ENCODE assay signal across 23 cellular contexts in genomic region chr5:149039501-149039900, GRCh38. TPM values are rescaled to one million over a fixed set of nuclear protein-coding genes. Genes with fewer than 3 reads are reported as not detected.
DNase-seq lines count a peak whose midpoint lies in the region; TF ChIP-seq lines count a peak whose summit lies in the region.
"Had no signal": no experiment of that assay in that cellular context is flagged by ENCODE, and none has a peak within 500 bp of the region (broad histone marks: within the 10 kb centered on the region; RNA-seq: fewer than 3 reads in every experiment).

No MANE protein-coding gene starts in this region.

- DNase-seq in NOMO-1 (lab: John Stamatoyannopoulos, UW; ENCODE audit: unreplicated experiment in 2 of 2) (peak; percentile 66 to 91), dermis blood vessel endothelial cell (peak; percentile 55), NCI-H2029 treated with DMSO at 0.1 percent for 48 hours (lab: John Stamatoyannopoulos, UW) (no peak), activated gamma-delta T cell (lab: John Stamatoyannopoulos, UW) (no peak), KG1 (lab: John Stamatoyannopoulos, UW) (no peak)
- DNase-seq: activated CD4-positive, CD25-positive, alpha-beta regulatory T cell treated with anti-CD3 and anti-CD28 coated beads, Interleukin-2, amount 50 U/mL, for 72 hours; activated CD8-positive, alpha-beta T cell treated with anti-CD3 and anti-CD28 coated beads for 36 hours; activated naive CD8-positive, alpha-beta T cell treated with anti-CD3 and anti-CD28 coated beads for 36 hours; CD4-positive, alpha-beta memory T cell; central memory CD4-positive, alpha-beta T cell; EL; HCEC 1CT; NCI-H1694; NCI-H2171 treated with DMSO at 0.1 percent for 48 hours; NCI-H524; spleen; stimulated activated CD4-positive, alpha-beta T cell treated with anti-CD3 and anti-CD28 coated beads, Interleukin-4, amount 100 ng/mL, for 24 hours; T-helper 17 cell; upper lobe of right lung had no signal

- H3K4me3 ChIP-seq in skeletal muscle tissue (ENCODE audit: low read length in 3 of 3), result no peak overlapping the region
- H3K4me3 ChIP-seq: lung, spleen, suprapubic skin, upper lobe of right lung had no signal

- H3K9me3 ChIP-seq in skeletal muscle tissue (ENCODE audit: control insufficient read depth in 3 of 3, low read length in 3 of 3), result no peaks in the 10 kb centered on the region
- H3K9me3 ChIP-seq: spleen, suprapubic skin, upper lobe of right lung had no signal

- no peaks in the 10 kb centered on the region for H3K36me3 ChIP-seq in skeletal muscle tissue (ENCODE audit: control insufficient read depth in 3 of 3, insufficient read depth in 3 of 3, low read length in 3 of 3)
- H3K36me3 ChIP-seq: spleen, suprapubic skin, upper lobe of right lung had no signal

- no peak for TF ChIP-seq RAD21 in Ishikawa (IDR thresholded peaks at IDR 0.05; ENCODE audit: low read depth)

- H3K27me3 ChIP-seq in skeletal muscle tissue (ENCODE audit: control insufficient read depth in 3 of 3, insufficient read depth in 3 of 3, low read length in 3 of 3), result no peaks in the 10 kb centered on the region
- H3K27me3 ChIP-seq: suprapubic skin, upper lobe of right lung had no signal

- TF ChIP-seq EP300 in Ishikawa (IDR thresholded peaks at IDR 0.05; ENCODE audit: borderline replicate concordance), result no peak

- H3K27ac ChIP-seq in skeletal muscle tissue (ENCODE audit: low read depth, low read length), result peak overlapping the region; percentile 33
- H3K27ac ChIP-seq: suprapubic skin, upper lobe of right lung had no signal

- no peak overlapping the region for H3K9ac ChIP-seq in skeletal muscle tissue (ENCODE audit: low read depth in 1 of 3, low read length in 3 of 3)

- H3K4me1 ChIP-seq in skeletal muscle tissue (ENCODE audit: control insufficient read depth in 3 of 3, insufficient read depth in 3 of 3, low read length in 3 of 3), result peaks cover 0 to 8% (median 6%) of the 10 kb centered on the region in 3 donors
- H3K4me1 ChIP-seq: suprapubic skin had no signal

TF ChIP-seq in Ishikawa, 13 proteins besides CTCF, POLR2A, EP300 and RAD21:
- TF ChIP-seq FOXM1 (IDR thresholded peaks at IDR 0.05; ENCODE audit: borderline replicate concordance, low read depth) (no peak), CEBPB (IDR thresholded peaks at IDR 0.05) (peak; percentile 90)

RNA-seq across cellular contexts. Expression of gene SH3TC2, which starts 23.4 kb away (rescaled TPM):
- total RNA-seq in dermis blood vessel endothelial cell, result 18.0 and 60.6 TPM in 2 replicates
- 5.7 TPM for total RNA-seq in skeletal muscle tissue
- total RNA-seq: activated CD8-positive, alpha-beta T cell treated with anti-CD3 and anti-CD28 coated beads for 36 hours; activated naive CD8-positive, alpha-beta T cell treated with anti-CD3 and anti-CD28 coated beads for 36 hours; CD4-positive, alpha-beta memory T cell had no signal

Comparison
In these comparisons a context has a peak if more than half of its experiments do, and no peak if none do; other contexts are left out.
1. DNase-seq: peak in NOMO-1 (2 of 2) and dermis blood vessel endothelial cell (single experiment); none in NCI-H2029 treated with DMSO at 0.1 percent for 48 hours (single experiment), activated gamma-delta T cell (single experiment) and KG1 (single experiment).